In the genomic region with DNA sequence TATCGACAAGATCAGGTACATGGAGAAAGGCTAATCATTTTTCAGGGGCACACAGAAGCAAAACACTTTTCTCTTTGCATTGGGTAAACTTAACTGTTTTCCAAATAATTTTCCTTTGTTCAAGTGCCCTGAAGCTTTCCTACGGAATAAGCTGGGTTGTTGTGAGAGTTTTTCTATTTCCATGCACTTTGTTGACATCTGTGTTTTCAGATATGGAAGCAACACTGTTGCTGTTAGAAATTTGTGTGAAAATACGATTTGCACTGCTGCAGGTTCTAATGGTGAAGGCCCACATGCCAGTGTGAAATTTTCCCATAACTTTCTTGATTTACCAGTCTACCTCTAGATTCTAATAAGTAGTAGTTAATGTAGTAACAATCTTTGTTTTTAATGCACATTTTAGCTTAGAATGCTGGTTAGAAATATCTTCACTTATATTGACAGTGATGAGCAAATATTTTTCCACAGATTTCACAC, we compare ENCODE assay signal across 8 cellular contexts. TPM values are rescaled to one million over a fixed set of nuclear protein-coding genes. Genes with fewer than 3 reads are reported as not detected.
DNase-seq lines count a peak whose midpoint lies in the region; ATAC-seq and TF ChIP-seq lines count a peak whose summit lies in the region.

No MANE protein-coding gene starts in this region.

- H3K27me3 ChIP-seq in DND-41 (ENCODE audit: insufficient read depth, low read length, poor library complexity) (no peaks in the 10 kb centered on the region), fibroblast of lung (ENCODE audit: control insufficient read depth, insufficient read depth, low read length) (no peaks in the 10 kb centered on the region), prostate gland (replicated peaks; ENCODE audit: insufficient read depth) (no peaks in the 10 kb centered on the region)

- H4K20me1 ChIP-seq in DND-41 (ENCODE audit: insufficient read depth, low read length): peaks cover 26% of the 10 kb centered on the region; the same call in 1 of the 2 replicates
- H4K20me1 ChIP-seq in fibroblast of lung (ENCODE audit: control insufficient read depth, extremely low read depth, insufficient read depth, low read length): no peaks in the 10 kb centered on the region

- H3K27ac ChIP-seq in DND-41 (ENCODE audit: low read length) (peak overlapping the region; percentile 42; the same call in 1 of the 2 replicates), SK-N-MC (peak overlapping the region; percentile 57; the same call in 1 of the 2 replicates), fibroblast of lung (ENCODE audit: insufficient read depth, low read length) (no peak overlapping the region), prostate gland (peak overlapping the region; percentile 67 to 73)

- no peak for DNase-seq in DND-41
- DNase-seq in SK-N-MC (ENCODE audit: low read depth, low spot score): no peak
- DNase-seq in fibroblast of lung (ENCODE audit: low read depth in 2 of 2): no peak
- DNase-seq in prostate gland (ENCODE audit: low spot score): no peak
- no peak for DNase-seq in left lobe of liver (ENCODE audit: low spot score)
- no peak for DNase-seq in iPS-NIHi11 (ENCODE audit: low spot score)

- peak overlapping the region; percentile 47 for H3K9ac ChIP-seq in DND-41 (ENCODE audit: low read depth, low read length)
- H3K9ac ChIP-seq in SK-N-MC (ENCODE audit: insufficient read length): peak overlapping the region; percentile 89
- peak overlapping the region; percentile 22 for H3K9ac ChIP-seq in fibroblast of lung (ENCODE audit: insufficient read depth, low read length)

- WGBS in prostate gland: 7% methylated on average over 3 of the region's 3 CpGs

- H3K4me2 ChIP-seq in DND-41 (ENCODE audit: insufficient read depth, low read length) (peak overlapping the region; percentile 57), fibroblast of lung (ENCODE audit: extremely low read depth, insufficient read depth, low read length) (peak overlapping the region; percentile 97)

- H3K9me3 ChIP-seq in DND-41 (ENCODE audit: insufficient read depth, low read length, severe bottlenecking): no peaks in the 10 kb centered on the region
- no peaks in the 10 kb centered on the region for H3K9me3 ChIP-seq in SK-N-MC (ENCODE audit: low read depth, low read length)
- no peaks in the 10 kb centered on the region for H3K9me3 ChIP-seq in fibroblast of lung (ENCODE audit: control insufficient read depth, insufficient read depth, low read depth, low read length)
- H3K9me3 ChIP-seq in prostate gland: no peaks in the 10 kb centered on the region

- H3K4me3 ChIP-seq in DND-41 (ENCODE audit: low read depth in 1 of 2, low read length in 2 of 2) (peak overlapping the region; percentile 2 to 52; a peak in 3 of 4 replicates), SK-N-MC (peak overlapping the region; percentile 92), fibroblast of lung (replicated peaks in 1 of 4; ENCODE audit: control extremely low read depth in 1 of 4, insufficient read depth in 1 of 4, low read depth in 3 of 4, low read length in 4 of 4) (peak overlapping the region; percentile 72 to 89 (median 82)), prostate gland (peak overlapping the region; percentile 42 to 48)

- H3K79me2 ChIP-seq in DND-41 (ENCODE audit: insufficient read depth, low read length) (peaks cover 95% of the 10 kb centered on the region), fibroblast of lung (ENCODE audit: control insufficient read depth, insufficient read depth, low read length) (peaks cover 32% of the 10 kb centered on the region)

- H3K4me1 ChIP-seq in DND-41 (ENCODE audit: insufficient read depth, low read length) (peaks cover 31% of the 10 kb centered on the region), fibroblast of lung (ENCODE audit: control insufficient read depth, extremely low read depth, insufficient read depth, low read length) (peaks cover 11% of the 10 kb centered on the region), prostate gland (replicated peaks) (no peaks in the 10 kb centered on the region)

- TF ChIP-seq CTCF in DND-41 (IDR thresholded peaks at IDR 0.05; ENCODE audit: borderline replicate concordance, extremely low read depth, low read length, poor library complexity, severe bottlenecking) (no peak), fibroblast of lung (conservative IDR thresholded peaks at IDR 0.05 in 1 of 2, IDR thresholded peaks at IDR 0.05 in 1 of 2; ENCODE audit: low read depth in 1 of 2, low read length in 2 of 2) (no peak), prostate gland (IDR thresholded peaks at IDR 0.05) (no peak)

- no peak overlapping the region for H2AFZ ChIP-seq in DND-41 (ENCODE audit: low read depth, low read length)
- no peak overlapping the region for H2AFZ ChIP-seq in fibroblast of lung (ENCODE audit: low read length)

- peaks cover 12% of the 10 kb centered on the region for H3K36me3 ChIP-seq in DND-41 (ENCODE audit: insufficient read depth, low read length)
- H3K36me3 ChIP-seq in SK-N-MC (ENCODE audit: insufficient read depth, low read length): peaks cover 14% of the 10 kb centered on the region
- H3K36me3 ChIP-seq in fibroblast of lung (ENCODE audit: control insufficient read depth, insufficient read depth, low read length): no peaks in the 10 kb centered on the region
- no peaks in the 10 kb centered on the region for H3K36me3 ChIP-seq in prostate gland

- intact Hi-C loops in prostate gland (cut with DNase I): loop anchor here (2.0 kb wide), 1 partner anchor 17 kb away; no protein-coding TSS in a partner anchor

- no peak for ATAC-seq in DND-41 (ENCODE audit: insufficient read depth, low read depth)
- ATAC-seq in left lobe of liver: no peak
- ATAC-seq in GM18511 (IDR thresholded peaks at IDR 0.05; ENCODE audit: unreplicated experiment): no peak
- ATAC-seq in HG03175 (IDR thresholded peaks at IDR 0.05; ENCODE audit: unreplicated experiment): no peak

- no peak for TF ChIP-seq POLR2A in prostate gland (IDR thresholded peaks at IDR 0.05)

RNA-seq across cellular contexts. Expression of gene NFYC, which starts 18.3 kb away (rescaled TPM):
- total RNA-seq in fibroblast of lung (17.5 and 23.8 TPM in 2 replicates), prostate gland (10 to 100 TPM; 54.9 to 93.8 TPM), left lobe of liver (26.8 TPM)
- 31.0 and 48.2 TPM in 2 replicates for polyA plus RNA-seq in fibroblast of lung
- polyA plus RNA-seq in fibroblast of lung (2012): 20.3 and 30.2 TPM in 2 replicates
- polyA minus RNA-seq in fibroblast of lung (ENCODE audit: low replicate concordance): 24.9 and 44.5 TPM in 2 replicates

RNA-seq across cellular contexts. Expression of gene RIMS3, which starts 44.4 kb away (rescaled TPM):
- total RNA-seq in fibroblast of lung: 0.33 and 0.51 TPM in 2 replicates
- polyA plus RNA-seq in fibroblast of lung: 0.11 and 0.12 TPM in 2 replicates
- polyA plus RNA-seq in fibroblast of lung (2012): 0.13 and 0.16 TPM in 2 replicates
- polyA minus RNA-seq in fibroblast of lung (ENCODE audit: low replicate concordance): 0.43 TPM in 1 of 2 replicates, not detected in the other
- total RNA-seq in prostate gland: 10 to 100 TPM in 1 of 2 donors, 1 to 10 TPM in 1; 3.0 to 10.5 TPM
- 1.0 TPM for total RNA-seq in left lobe of liver

Comparison
In these comparisons a context has a peak if more than half of its experiments do, and no peak if none do; other contexts are left out.
1. H3K4me3 ChIP-seq: peak in every context shown above with its lines; median percentile 92 in SK-N-MC; 82 in fibroblast of lung; 45 in prostate gland; 27 in DND-41.
2. H3K9ac ChIP-seq: peak in every context shown above with its lines; median percentile 89 in SK-N-MC; 47 in DND-41; 22 in fibroblast of lung.